Comparison of ENCODE assay signal across 1 cellular context in the genomic region with DNA sequence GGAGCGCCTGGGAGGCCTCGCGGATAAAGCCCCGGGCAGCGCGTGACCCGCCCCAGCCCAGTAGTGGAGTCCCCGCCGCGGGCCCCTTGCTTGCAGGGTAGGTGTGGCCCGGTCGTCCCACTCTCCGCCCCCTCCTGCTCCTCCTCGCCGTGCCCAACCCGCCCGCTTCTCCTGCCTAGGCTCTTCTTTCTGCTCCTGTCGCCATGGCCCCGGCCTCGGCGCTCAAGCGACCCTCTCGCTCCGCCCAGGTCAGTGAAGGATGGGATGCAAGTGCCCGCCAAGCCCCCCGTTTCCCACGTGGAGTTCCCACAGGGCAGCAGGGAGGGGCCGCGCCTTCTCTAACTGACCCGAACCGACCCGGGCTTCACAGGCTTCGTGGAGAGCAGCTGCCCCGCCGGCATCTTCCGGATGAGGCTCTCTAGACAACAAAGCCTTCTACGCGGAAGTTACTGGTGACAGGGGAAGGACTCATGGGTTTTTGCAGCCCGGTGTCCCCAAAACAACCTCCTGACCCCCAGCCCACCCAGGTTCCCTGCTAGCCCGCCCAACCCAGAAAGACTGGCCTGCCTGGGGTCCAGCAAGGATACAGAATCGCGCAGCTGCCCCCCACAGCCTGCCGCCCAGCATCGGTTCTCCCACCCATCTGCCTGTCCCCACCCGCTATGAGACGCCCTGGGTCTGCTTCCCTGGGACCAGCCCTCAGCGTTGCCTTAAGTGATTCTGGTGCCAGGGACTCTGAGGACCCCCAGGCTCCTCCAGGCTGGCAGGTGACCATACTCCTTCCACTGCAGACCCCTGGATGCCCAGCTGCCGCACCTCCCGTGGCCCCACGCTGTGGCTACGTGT.
TF ChIP-seq lines count a peak whose summit lies in the region.

No MANE protein-coding gene starts in this region.

TF ChIP-seq in IMR-90, 13 proteins besides CTCF, POLR2A, EP300 and RAD21 (continued from another document):
- TF ChIP-seq MXI1 (IDR thresholded peaks at IDR 0.05; ENCODE audit: borderline replicate concordance, low read depth, low read length): no peak
TF ChIP-seq in IMR-90: peak in this region for 0.
